8 cellular contexts compared by ENCODE assay signal in genomic region chrX:57528670-57529255, GRCh38.
DNase-seq lines count a peak whose midpoint lies in the region; ATAC-seq, FAIRE-seq and TF ChIP-seq lines count a peak whose summit lies in the region.

No MANE protein-coding gene starts in this region.

- H3K4me1 Mint-ChIP-seq in activated CD4-positive, alpha-beta T cell treated with anti-CD3 and anti-CD28 coated beads, Interleukin-2, amount 10 ng/mL, durations not matched to agents 24 days and 14 days = no peaks in the 10 kb centered on the region

- no peak overlapping the region for H3K4me3 Mint-ChIP-seq in activated CD4-positive, alpha-beta T cell treated with anti-CD3 and anti-CD28 coated beads, Interleukin-2, amount 10 ng/mL, durations not matched to agents 24 days and 14 days

- ATAC-seq in HG03095 (IDR thresholded peaks at IDR 0.05; ENCODE audit: unreplicated experiment) = peak; percentile 57
- ATAC-seq in HG03025 (IDR thresholded peaks at IDR 0.05; ENCODE audit: low FRiP score, unreplicated experiment) = no peak

- no peaks in the 10 kb centered on the region for H3K27me3 Mint-ChIP-seq in activated CD4-positive, alpha-beta T cell treated with anti-CD3 and anti-CD28 coated beads, Interleukin-2, amount 10 ng/mL, durations not matched to agents 24 days and 14 days

- TF ChIP-seq CTCF in GM12865 (IDR thresholded peaks at IDR 0.05; ENCODE audit: insufficient read depth, low read depth, low read length, missing control alignments) = peak; percentile 45

- intact Hi-C loops in activated CD4-positive, alpha-beta T cell treated with anti-CD3 and anti-CD28 coated beads, Interleukin-2, amount 10 ng/mL, durations not matched to agents 24 days and 14 days (cut with micrococcal nuclease) = no loop called here

- H3K27ac Mint-ChIP-seq in activated CD4-positive, alpha-beta T cell treated with anti-CD3 and anti-CD28 coated beads, Interleukin-2, amount 10 ng/mL, durations not matched to agents 24 days and 14 days = no peak overlapping the region

- no peaks in the 10 kb centered on the region for H3K9me3 Mint-ChIP-seq in activated CD4-positive, alpha-beta T cell treated with anti-CD3 and anti-CD28 coated beads, Interleukin-2, amount 10 ng/mL, durations not matched to agents 24 days and 14 days

- H3K36me3 Mint-ChIP-seq in activated CD4-positive, alpha-beta T cell treated with anti-CD3 and anti-CD28 coated beads, Interleukin-2, amount 10 ng/mL, durations not matched to agents 24 days and 14 days (ENCODE audit: low read depth) = no peaks in the 10 kb centered on the region

- FAIRE-seq in HTR-8/SVneo (lab: Jason Lieb, UNC) = no peak

- DNase-seq in GM12865 (ENCODE audit: low read depth) = peak; percentile 17
- peak; percentile 60 for DNase-seq in activated CD4-positive, alpha-beta T cell treated with anti-CD3 and anti-CD28 coated beads, Interleukin-2, amount 10 ng/mL, durations not matched to agents 24 days and 14 days
- DNase-seq in lung microvascular endothelial cell (ENCODE audit: low read depth in 2 of 2) = peak; percentile 24 to 35
- no peak for DNase-seq in NOMO-1 treated with dmso at 0.1 percent for 144 hours (lab: John Stamatoyannopoulos, UW; ENCODE audit: unreplicated experiment)
- no peak for DNase-seq in HTR-8/SVneo (ENCODE audit: insufficient read length, low spot score)
- no peak for DNase-seq in retina

- H3K4me3 ChIP-seq in GM12865 (ENCODE audit: low read depth, low read length) = no peak overlapping the region

Comparison
In these comparisons a context has a peak if more than half of its experiments do, and no peak if none do; other contexts are left out.
1. DNase-seq: peak in GM12865 (single experiment), activated CD4-positive, alpha-beta T cell treated with anti-CD3 and anti-CD28 coated beads, Interleukin-2, amount 10 ng/mL, durations not matched to agents 24 days and 14 days (single experiment) and lung microvascular endothelial cell (2 of 2); none in NOMO-1 treated with dmso at 0.1 percent for 144 hours (single experiment), HTR-8/SVneo (single experiment) and retina (single experiment).